Comparison of ENCODE assay signal across 16 cellular contexts in the genomic region with DNA sequence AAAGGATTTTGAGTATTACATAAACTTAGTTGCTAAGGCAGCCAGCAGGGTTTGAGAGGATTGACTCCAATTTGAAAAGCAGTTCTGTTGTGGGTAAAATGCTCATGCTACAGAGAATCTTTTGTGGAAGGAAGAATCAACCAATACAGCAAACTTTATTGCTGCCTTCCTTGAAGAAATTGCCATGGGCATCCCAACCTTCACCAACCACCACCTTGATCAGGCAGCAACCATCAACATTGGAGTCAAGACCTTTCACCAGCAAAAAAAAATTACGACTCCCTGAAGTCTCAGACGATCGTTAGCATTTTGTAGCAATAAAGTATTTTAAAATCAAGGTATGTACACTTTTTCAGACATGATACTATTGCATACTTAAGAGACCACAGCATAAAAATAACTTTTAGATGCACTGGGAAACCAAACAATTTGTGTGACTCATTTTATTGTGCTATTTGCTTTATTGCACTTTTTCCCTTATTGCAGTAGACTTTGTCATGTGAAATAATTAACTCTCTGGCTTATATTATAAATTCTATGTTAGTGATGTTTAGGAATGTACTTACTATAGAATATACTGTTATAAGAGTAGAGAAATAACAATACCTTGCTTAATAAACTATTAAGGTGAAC.
A peak's percentile ranks its signal among the peaks of the same experiment; 100 is the strongest.
DNase-seq lines count a peak whose midpoint lies in the region; ATAC-seq lines count a peak whose summit lies in the region.
"Had no signal": no experiment of that assay in that cellular context is flagged by ENCODE, and none has a peak within 500 bp of the region (broad histone marks: within the 10 kb centered on the region; RNA-seq: fewer than 3 reads in every experiment).

No MANE protein-coding gene starts in this region.

- DNase-seq in AG08395 (ENCODE audit: low spot score): peak; percentile 10
- DNase-seq in HCEC 1CT: peak; percentile 17
- DNase-seq in SK-MEL-5 (ENCODE audit: low read depth, low spot score): peak; percentile 39
- no peak for DNase-seq in left colon
- no peak for DNase-seq in activated CD8-positive, alpha-beta memory T cell treated with anti-CD3 and anti-CD28 coated beads, Interleukin-2, amount 10 ng/mL, durations not matched to agents 7 days and 5 days
- no peak for DNase-seq in MV-4-11 (lab: John Stamatoyannopoulos, UW)
- no peak for DNase-seq in NAMALWA (ENCODE audit: low spot score)
- DNase-seq: CD4-positive, alpha-beta T cell; DMS79 treated with DMSO at 0.1 percent for 48 hours; GF-D8; MG63; NCI-H1417 treated with DMSO at 0.1 percent for 48 hours; NCI-H2081; NCI-H510A treated with DMSO at 0.1 percent for 48 hours; SHP77 treated with DMSO at 0.1 percent for 48 hours had no signal

- H3K9me3 Mint-ChIP-seq in activated CD8-positive, alpha-beta memory T cell treated with anti-CD3 and anti-CD28 coated beads, Interleukin-2, amount 10 ng/mL, durations not matched to agents 7 days and 5 days (ENCODE audit: low read depth): peaks cover 10% of the 10 kb centered on the region
- H3K9me3 Mint-ChIP-seq: CD4-positive, alpha-beta T cell had no signal

- H3K27ac Mint-ChIP-seq in activated CD8-positive, alpha-beta memory T cell treated with anti-CD3 and anti-CD28 coated beads, Interleukin-2, amount 10 ng/mL, durations not matched to agents 7 days and 5 days: no peak overlapping the region
- H3K27ac Mint-ChIP-seq: CD4-positive, alpha-beta T cell had no signal

- intact Hi-C loops in left colon (cut with DNase I, micrococcal nuclease): no loop called here

- peaks cover 14% of the 10 kb centered on the region for H3K36me3 Mint-ChIP-seq in activated CD8-positive, alpha-beta memory T cell treated with anti-CD3 and anti-CD28 coated beads, Interleukin-2, amount 10 ng/mL, durations not matched to agents 7 days and 5 days

- ATAC-seq in left colon (peak; percentile 87), HG03135 (IDR thresholded peaks at IDR 0.05; ENCODE audit: unreplicated experiment) (no peak)
- ATAC-seq in activated CD8-positive, alpha-beta memory T cell treated with anti-CD3 and anti-CD28 coated beads, Interleukin-2, amount 10 ng/mL, durations not matched to agents 7 days and 5 days: no peak

- no peaks in the 10 kb centered on the region for H3K27me3 Mint-ChIP-seq in activated CD8-positive, alpha-beta memory T cell treated with anti-CD3 and anti-CD28 coated beads, Interleukin-2, amount 10 ng/mL, durations not matched to agents 7 days and 5 days
- H3K27me3 Mint-ChIP-seq: CD4-positive, alpha-beta T cell had no signal

- peaks cover 13% of the 10 kb centered on the region for H3K4me1 Mint-ChIP-seq in activated CD8-positive, alpha-beta memory T cell treated with anti-CD3 and anti-CD28 coated beads, Interleukin-2, amount 10 ng/mL, durations not matched to agents 7 days and 5 days

- in situ Hi-C loops in SK-MEL-5 (cut with HindIII; ENCODE audit: low pct_unique_long_range_greater_than_20kb, low sequenced_read_pairs): no loop called here

- H3K4me3 Mint-ChIP-seq in activated CD8-positive, alpha-beta memory T cell treated with anti-CD3 and anti-CD28 coated beads, Interleukin-2, amount 10 ng/mL, durations not matched to agents 7 days and 5 days: no peak overlapping the region
- H3K4me3 Mint-ChIP-seq: CD4-positive, alpha-beta T cell had no signal

- CTCF ChIA-PET in activated CD8-positive, alpha-beta memory T cell treated with anti-CD3 and anti-CD28 coated beads, Interleukin-2, amount 10 ng/mL, durations not matched to agents 7 days and 5 days (lab: Charles Lee): no interaction called here

Comparison
In these comparisons a context has a peak if more than half of its experiments do, and no peak if none do; other contexts are left out.
1. DNase-seq: peak in AG08395 (single experiment), HCEC 1CT (single experiment) and SK-MEL-5 (single experiment); none in left colon (0 of 2), activated CD8-positive, alpha-beta memory T cell treated with anti-CD3 and anti-CD28 coated beads, Interleukin-2, amount 10 ng/mL, durations not matched to agents 7 days and 5 days (single experiment), MV-4-11 (single experiment) and NAMALWA (single experiment).